ENCODE assay signal across 18 cellular contexts in the genomic region with DNA sequence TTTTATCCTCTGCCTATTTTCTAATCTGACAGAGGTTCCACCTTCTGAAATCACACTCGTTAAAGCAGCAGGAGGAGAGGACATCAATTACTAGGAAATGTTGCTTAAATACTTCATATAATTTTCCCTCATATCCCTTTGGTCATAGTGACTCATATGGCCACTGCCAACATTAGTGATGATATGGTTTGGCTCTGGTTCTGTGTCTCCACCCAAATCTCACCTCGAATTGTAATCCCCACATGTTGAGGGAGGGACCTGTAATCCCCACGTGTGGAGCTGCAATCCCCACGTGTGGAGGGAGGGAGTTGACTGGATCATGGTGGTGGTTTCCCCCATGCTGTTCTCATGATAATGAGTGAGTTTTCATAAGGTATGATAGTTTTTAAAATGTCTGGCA.
"Had no signal": no experiment of that assay in that cellular context is flagged by ENCODE, and none has a peak within 500 bp of the region (broad histone marks: within the 10 kb centered on the region; RNA-seq: fewer than 3 reads in every experiment).

No MANE protein-coding gene starts in this region.

- H3K36me3 ChIP-seq: neutrophil, transverse colon had no signal

- H3K9me3 ChIP-seq: mucosa of descending colon, neutrophil, transverse colon had no signal

- H3K27me3 ChIP-seq: neutrophil, transverse colon had no signal

- DNase-seq: activated CD4-positive, alpha-beta T cell treated with anti-CD3 and anti-CD28 coated beads for 4 hours; activated CD8-positive, alpha-beta memory T cell treated with anti-CD3 and anti-CD28 coated beads, Interleukin-2, amount 50 U/mL, for 4 hours; activated CD8-positive, alpha-beta T cell treated with anti-CD3 and anti-CD28 coated beads for 36 hours; activated naive CD8-positive, alpha-beta T cell treated with anti-CD3 and anti-CD28 coated beads, Interleukin-2, amount 10 ng/mL, durations not matched to agents 7 days and 5 days; activated T-cell treated with anti-CD3 and anti-CD28 coated beads, Interleukin-2, amount 50 U/mL, for 72 hours; aorta; caudate nucleus; effector CD8-positive, alpha-beta T cell; foreskin melanocyte; head of caudate nucleus; mucosa of descending colon; naive thymus-derived CD8-positive, alpha-beta T cell; posterior cingulate gyrus; T-helper 1 cell; transverse colon had no signal

- FAIRE-seq: small intestine had no signal

- H3K27ac ChIP-seq: coronary artery, neutrophil, transverse colon had no signal

- H3K4me3 ChIP-seq: coronary artery, mucosa of descending colon, transverse colon had no signal

- ATAC-seq: activated CD8-positive, alpha-beta T cell treated with anti-CD3 and anti-CD28 coated beads for 36 hours; activated T-cell treated with anti-CD3 and anti-CD28 coated beads, Interleukin-2, amount 50 U/mL, for 72 hours; mucosa of descending colon; naive thymus-derived CD8-positive, alpha-beta T cell had no signal
